In the genomic region with DNA sequence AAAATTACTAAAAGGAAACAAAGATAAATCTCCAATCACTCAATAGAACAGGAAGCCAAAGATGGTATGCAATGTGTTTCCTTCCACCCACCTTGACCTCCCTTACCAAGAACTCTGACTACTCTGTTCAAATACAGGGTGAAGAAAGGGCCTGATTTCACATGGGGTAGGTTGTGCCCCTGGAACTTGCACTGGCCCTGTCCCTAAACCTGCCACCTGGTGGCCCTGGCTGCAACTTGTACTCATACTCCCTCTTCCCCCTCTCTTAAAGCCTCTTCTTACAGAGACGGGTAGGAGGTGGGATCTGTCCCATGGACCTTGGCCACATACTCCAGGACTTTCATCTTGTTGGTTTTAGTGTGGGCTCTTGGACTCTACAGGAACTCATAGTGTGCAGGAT, we compare ENCODE assay signal across 18 cellular contexts. TPM values are rescaled to one million over a fixed set of nuclear protein-coding genes. Genes with fewer than 3 reads are reported as not detected.
DNase-seq lines count a peak whose midpoint lies in the region; ATAC-seq, FAIRE-seq and TF ChIP-seq lines count a peak whose summit lies in the region.
"Had no signal": no experiment of that assay in that cellular context is flagged by ENCODE, and none has a peak within 500 bp of the region (broad histone marks: within the 10 kb centered on the region; RNA-seq: fewer than 3 reads in every experiment).

No MANE protein-coding gene starts in this region.

- TF ChIP-seq CTCF in GM12865 (IDR thresholded peaks at IDR 0.05; ENCODE audit: insufficient read depth, low read depth, low read length, missing control alignments), result peak; percentile 4
- TF ChIP-seq CTCF in NB4 (IDR thresholded peaks at IDR 0.05; ENCODE audit: low read depth, low read length), result no peak
- peak; percentile 14 for TF ChIP-seq CTCF in epithelial cell of esophagus (IDR thresholded peaks at IDR 0.05; ENCODE audit: insufficient read depth, low read depth, low read length, missing control alignments)

- intact Hi-C loops in left colon (cut with DNase I, micrococcal nuclease), result no loop called here

- ATAC-seq in left colon (no peak), HG02870 (IDR thresholded peaks at IDR 0.05; ENCODE audit: unreplicated experiment) (no peak)

- DNase-seq in DMS 273 (lab: John Stamatoyannopoulos, UW; ENCODE audit: unreplicated experiment) (peak; percentile 18), DMS 273 treated with DMSO at 0.1 percent for 48 hours (lab: John Stamatoyannopoulos, UW) (no peak), GM12865 (ENCODE audit: low read depth) (no peak), NB4 (ENCODE audit: low read depth) (peak; percentile 1), epithelial cell of esophagus (ENCODE audit: low read depth) (no peak), GM12891 (ENCODE audit: insufficient read length, low spot score) (no peak), left colon (no peak)
- DNase-seq: activated naive CD4-positive, alpha-beta T cell treated with anti-CD3 and anti-CD28 coated beads, Interleukin-2, amount 10 ng/mL, durations not matched to agents 7 days and 5 days; cortex of kidney; mammary epithelial cell; NCI-H2107; NCI-H446 treated with DMSO at 0.1 percent for 48 hours; PC-9; SHP77; SW 1271 had no signal

- no peak for FAIRE-seq in GM12891 (lab: Jason Lieb, UNC)
- FAIRE-seq: D721Med, H54 had no signal

- H3K4me3 ChIP-seq in GM12865 (ENCODE audit: low read depth, low read length) (no peak overlapping the region), NB4 (ENCODE audit: low read depth, low read length) (no peak overlapping the region), epithelial cell of esophagus (ENCODE audit: low read length) (no peak overlapping the region)
- H3K4me3 ChIP-seq: PC-9 had no signal

- TF ChIP-seq POLR2A in NB4 (IDR thresholded peaks at IDR 0.05; ENCODE audit: extremely low read depth, insufficient read length), result no peak
- no peak for TF ChIP-seq POLR2A in GM12891 (IDR thresholded peaks at IDR 0.05; ENCODE audit: low read depth, low read length)

TF ChIP-seq in GM12891, 5 proteins besides CTCF, POLR2A, EP300 and RAD21:
- TF ChIP-seq SPI1 (IDR thresholded peaks at IDR 0.05; ENCODE audit: low read depth, low read length), result no peak
- TF ChIP-seq POLR2AphosphoS5 (IDR thresholded peaks at IDR 0.05; ENCODE audit: low read depth, low read length), result no peak
- TF ChIP-seq TAF1 (IDR thresholded peaks at IDR 0.05; ENCODE audit: low read depth, low read length), result no peak
- no peak for TF ChIP-seq PAX5 (IDR thresholded peaks at IDR 0.05; ENCODE audit: insufficient read depth, low read length, severe bottlenecking)
- TF ChIP-seq POU2F2 (IDR thresholded peaks at IDR 0.05; ENCODE audit: low read depth, low read length), result no peak

RNA-seq across cellular contexts. Expression of gene TMEM185A, which starts 17.3 kb away (rescaled TPM):
- 9.5 TPM for polyA plus RNA-seq in GM12891 (2012; ENCODE audit: low read depth, missing spikeins)
- 10 to 100 TPM; 19.8 to 22.1 TPM for total RNA-seq in left colon

RNA-seq across cellular contexts. Expression of gene HSFX2, which starts 53.8 kb away (rescaled TPM):
- polyA plus RNA-seq in GM12891 (2012; ENCODE audit: low read depth, missing spikeins), result not detected
- total RNA-seq in left colon, result not detected
- total RNA-seq: mammary epithelial cell had no signal

Comparison
In these comparisons a context has a peak if more than half of its experiments do, and no peak if none do; other contexts are left out.
1. DNase-seq: peak in DMS 273 (single experiment) and NB4 (single experiment); none in DMS 273 treated with DMSO at 0.1 percent for 48 hours (single experiment), GM12865 (single experiment), epithelial cell of esophagus (single experiment), GM12891 (single experiment) and left colon (0 of 2).